In genomic region chr3:141669434-141669833, GRCh38 we compare ENCODE assay signal across 1 cellular context.
TF ChIP-seq lines count a peak whose summit lies in the region.

No MANE protein-coding gene starts in this region.

TF ChIP-seq in GM23338, 12 proteins besides CTCF, POLR2A, EP300 and RAD21 (continued from another document):
- TF ChIP-seq ZNF462 (CRISPR knock-in tag; IDR thresholded peaks at IDR 0.05) (no peak), REST (IDR thresholded peaks at IDR 0.05; ENCODE audit: unreplicated experiment) (no peak), ZNF331 (CRISPR knock-in tag; IDR thresholded peaks at IDR 0.05; ENCODE audit: low read depth) (no peak), ZNF114 (CRISPR knock-in tag; IDR thresholded peaks at IDR 0.05) (no peak), STAT1 (IDR thresholded peaks at IDR 0.05; ENCODE audit: unreplicated experiment) (no peak), EZH2phosphoT487 (IDR thresholded peaks at IDR 0.05; ENCODE audit: unreplicated experiment) (no peak), EZH2 (IDR thresholded peaks at IDR 0.05; ENCODE audit: low read depth, unreplicated experiment) (no peak), CREB1 (CRISPR knock-in tag; IDR thresholded peaks at IDR 0.05; ENCODE audit: low read depth) (no peak)
